In the genomic region with DNA sequence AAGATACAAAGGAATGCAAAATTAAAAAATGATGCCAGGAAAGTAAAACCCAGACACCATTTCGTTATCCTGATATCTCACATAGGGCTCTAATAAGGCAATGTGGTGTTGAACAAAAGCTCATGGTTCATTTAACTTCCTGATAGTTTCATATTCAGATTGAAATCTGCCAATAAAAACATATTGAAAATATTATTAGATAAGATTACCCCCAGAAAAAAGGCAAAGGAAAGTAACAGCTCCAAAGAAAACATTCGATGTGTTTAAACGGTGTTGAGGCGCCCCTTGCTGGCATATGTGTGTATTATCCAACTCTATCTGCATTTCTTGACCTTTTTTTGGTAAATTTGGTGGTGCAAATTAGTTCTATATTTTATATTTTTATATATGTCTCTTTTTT, we compare ENCODE assay signal across 8 cellular contexts.
DNase-seq lines count a peak whose midpoint lies in the region; ATAC-seq and TF ChIP-seq lines count a peak whose summit lies in the region.

No MANE protein-coding gene starts in this region.

- H3K36me3 ChIP-seq in colonic mucosa (no peaks in the 10 kb centered on the region), thoracic aorta (peaks cover 12% of the 10 kb centered on the region)

- DNase-seq in Caki2 (ENCODE audit: low read depth) (peak; percentile 12), HT-29 (ENCODE audit: low spot score) (peak; percentile 78), UCSD-AML1 (lab: John Stamatoyannopoulos, UW; ENCODE audit: unreplicated experiment) (peak; percentile 14), colonic mucosa (peak; percentile 48), lung microvascular endothelial cell (ENCODE audit: low read depth in 2 of 2) (peak; percentile 62 to 88), thoracic aorta (ENCODE audit: low spot score) (no peak), cortex of kidney (lab: John Stamatoyannopoulos, UW) (no peak)

- peak; percentile 40 for TF ChIP-seq CTCF in colonic mucosa (IDR thresholded peaks at IDR 0.05)
- TF ChIP-seq CTCF in thoracic aorta (IDR thresholded peaks at IDR 0.05), result peak; percentile 68

- H3K27ac ChIP-seq in colonic mucosa (no peak overlapping the region), thoracic aorta (peak overlapping the region in 1 of 2 donors; percentile 20)

- H3K4me1 ChIP-seq in colonic mucosa (no peaks in the 10 kb centered on the region), thoracic aorta (ENCODE audit: control insufficient read depth in 1 of 2, low read depth in 2 of 2) (peaks cover 4 to 50% of the 10 kb centered on the region in 2 donors)

- no peak overlapping the region for H3K4me3 ChIP-seq in colonic mucosa
- H3K4me3 ChIP-seq in thoracic aorta, result peak overlapping the region; percentile 35

- ATAC-seq in thoracic aorta (ENCODE audit: insufficient number of reproducible peaks, low FRiP score, low read depth) (no peak), HG02642 (IDR thresholded peaks at IDR 0.05; ENCODE audit: poor library complexity, unreplicated experiment) (no peak)

- H3K27me3 ChIP-seq in colonic mucosa (no peaks in the 10 kb centered on the region), thoracic aorta (replicated peaks; ENCODE audit: insufficient read depth) (no peaks in the 10 kb centered on the region)

- intact Hi-C loops in colonic mucosa (cut with DNase I), result loop anchor here (2.0 kb wide), 2 partner anchors 170 to 228 kb away; no protein-coding TSS in a partner anchor

- H3K9me3 ChIP-seq in colonic mucosa (no peaks in the 10 kb centered on the region), thoracic aorta (no peaks in the 10 kb centered on the region)

- in situ Hi-C loops in Caki2 (cut with HindIII; ENCODE audit: low pct_unique_long_range_greater_than_20kb, low sequenced_read_pairs), result no loop called here

- H3K9ac ChIP-seq in colonic mucosa (ENCODE audit: low read depth in 2 of 2, low read length in 2 of 2), result no peak overlapping the region

Comparison
In these comparisons a context has a peak if more than half of its experiments do, and no peak if none do; other contexts are left out.
1. DNase-seq: peak in Caki2 (single experiment), HT-29 (single experiment), UCSD-AML1 (single experiment), colonic mucosa (single experiment) and lung microvascular endothelial cell (2 of 2); none in thoracic aorta (single experiment) and cortex of kidney (single experiment).